In genomic region chr3:16265455-16265786, GRCh38 we compare ENCODE assay signal across 8 cellular contexts. TPM values are rescaled to one million over a fixed set of nuclear protein-coding genes. Genes with fewer than 3 reads are reported as not detected.
A peak's percentile ranks its signal among the peaks of the same experiment; 100 is the strongest.
DNase-seq lines count a peak whose midpoint lies in the region; ATAC-seq and TF ChIP-seq lines count a peak whose summit lies in the region.

No MANE protein-coding gene starts in this region.

- peaks cover 12% of the 10 kb centered on the region for H3K36me3 Mint-ChIP-seq in activated CD4-positive, alpha-beta T cell treated with anti-CD3 and anti-CD28 coated beads, Interleukin-2, amount 10 ng/mL, durations not matched to agents 24 days and 14 days (ENCODE audit: low read depth)

- H3K27me3 Mint-ChIP-seq in activated CD4-positive, alpha-beta T cell treated with anti-CD3 and anti-CD28 coated beads, Interleukin-2, amount 10 ng/mL, durations not matched to agents 24 days and 14 days: no peaks in the 10 kb centered on the region

- H3K9me3 Mint-ChIP-seq in activated CD4-positive, alpha-beta T cell treated with anti-CD3 and anti-CD28 coated beads, Interleukin-2, amount 10 ng/mL, durations not matched to agents 24 days and 14 days: no peaks in the 10 kb centered on the region

- peaks cover 16 to 53% of the 10 kb centered on the region in 2 donors for H3K4me1 ChIP-seq in left lung

- TF ChIP-seq CTCF in left lung (IDR thresholded peaks at IDR 0.05): no peak

- H3K27ac ChIP-seq in angular gyrus (ENCODE audit: low read depth, low read length): peak overlapping the region; percentile 75
- H3K27ac ChIP-seq in left lung: peak overlapping the region; percentile 89 to 94
- peak overlapping the region; percentile 66 for H3K27ac ChIP-seq in temporal lobe (ENCODE audit: low read depth, low read length)

- no peak for ATAC-seq in left lung
- no peak for ATAC-seq in GM19452 (IDR thresholded peaks at IDR 0.05; ENCODE audit: unreplicated experiment)

- no peaks in the 10 kb centered on the region for H3K9me3 ChIP-seq in left lung

- DNase-seq in activated CD4-positive, alpha-beta T cell treated with anti-CD3 and anti-CD28 coated beads, Interleukin-2, amount 10 ng/mL, durations not matched to agents 24 days and 14 days: no peak
- no peak for DNase-seq in activated CD4-positive, alpha-beta T cell treated with anti-CD3 and anti-CD28 coated beads for 4 hours
- DNase-seq in left lung: no peak
- DNase-seq in DMS153 (lab: John Stamatoyannopoulos, UW): no peak
- DNase-seq in AML-193 (lab: John Stamatoyannopoulos, UW): no peak

- intact Hi-C loops in activated CD4-positive, alpha-beta T cell treated with anti-CD3 and anti-CD28 coated beads, Interleukin-2, amount 10 ng/mL, durations not matched to agents 24 days and 14 days (cut with micrococcal nuclease): loop anchor here (1.0 to 10.0 kb wide), 8 partner anchors 21 to 1611 kb away; partner anchors contain the start of genes CCDC174 and TBC1D5
- intact Hi-C loops in left lung (cut with DNase I): no loop called here

- peak overlapping the region; percentile 97 for H3K4me3 Mint-ChIP-seq in activated CD4-positive, alpha-beta T cell treated with anti-CD3 and anti-CD28 coated beads, Interleukin-2, amount 10 ng/mL, durations not matched to agents 24 days and 14 days

- peak overlapping the region; percentile 98 for H3K27ac Mint-ChIP-seq in activated CD4-positive, alpha-beta T cell treated with anti-CD3 and anti-CD28 coated beads, Interleukin-2, amount 10 ng/mL, durations not matched to agents 24 days and 14 days

- no peaks in the 10 kb centered on the region for H3K27me3 ChIP-seq in left lung

- peaks cover 31% of the 10 kb centered on the region for H3K4me1 Mint-ChIP-seq in activated CD4-positive, alpha-beta T cell treated with anti-CD3 and anti-CD28 coated beads, Interleukin-2, amount 10 ng/mL, durations not matched to agents 24 days and 14 days

- H3K36me3 ChIP-seq in left lung: peaks cover 0 to 14% of the 10 kb centered on the region in 2 donors

- H3K4me3 ChIP-seq in left lung: peak overlapping the region; percentile 81 to 90

RNA-seq across cellular contexts. Expression of gene OXNAD1, which starts 0.4 kb away (rescaled TPM):
- 27.1 and 29.8 TPM in 2 replicates for total RNA-seq in activated CD4-positive, alpha-beta T cell treated with anti-CD3 and anti-CD28 coated beads, Interleukin-2, amount 10 ng/mL, durations not matched to agents 24 days and 14 days
- total RNA-seq in left lung: 10 to 100 TPM in 1 of 2 donors, 1 to 10 TPM in 1; 8.4 to 14.3 TPM
- total RNA-seq in temporal lobe: 9.8 TPM

RNA-seq across cellular contexts. Expression of gene DPH3, which starts 0.7 kb away (rescaled TPM):
- 27.6 and 30.1 TPM in 2 replicates for total RNA-seq in activated CD4-positive, alpha-beta T cell treated with anti-CD3 and anti-CD28 coated beads, Interleukin-2, amount 10 ng/mL, durations not matched to agents 24 days and 14 days
- 10 to 100 TPM; 21.9 to 30.4 TPM for total RNA-seq in left lung
- 14.5 TPM for total RNA-seq in temporal lobe
